8 cellular contexts compared by ENCODE assay signal in genomic region chr9:89278997-89279739, GRCh38. TPM values are rescaled to one million over a fixed set of nuclear protein-coding genes. Genes with fewer than 3 reads are reported as not detected.
DNase-seq lines count a peak whose midpoint lies in the region; ATAC-seq lines count a peak whose summit lies in the region.

No MANE protein-coding gene starts in this region.

- DNase-seq in COR-L47 (lab: John Stamatoyannopoulos, UW) = peak; percentile 43
- DNase-seq in NCI-H2227 (lab: John Stamatoyannopoulos, UW; ENCODE audit: unreplicated experiment) = peak; percentile 59
- DNase-seq in brain pericyte (ENCODE audit: low read depth, low spot score) = peak; percentile 3
- DNase-seq in left lobe of liver (ENCODE audit: low spot score) = no peak
- DNase-seq in NCI-H2107 treated with DMSO at 0.1 percent for 48 hours (lab: John Stamatoyannopoulos, UW; ENCODE audit: unreplicated experiment) = no peak

- ATAC-seq in GM19395 (IDR thresholded peaks at IDR 0.05; ENCODE audit: unreplicated experiment) = peak; percentile 66
- ATAC-seq in left lobe of liver = peak; percentile 79
- no peak for ATAC-seq in HG03378 (IDR thresholded peaks at IDR 0.05; ENCODE audit: unreplicated experiment)
- ATAC-seq in HG02588 (IDR thresholded peaks at IDR 0.05; ENCODE audit: unreplicated experiment) = no peak

RNA-seq across cellular contexts. Expression of gene CKS2, which starts 31.8 kb away (rescaled TPM):
- total RNA-seq in left lobe of liver = 4.4 TPM

RNA-seq across cellular contexts. Expression of gene SECISBP2, which starts 39.1 kb away (rescaled TPM):
- 19.1 TPM for total RNA-seq in left lobe of liver

Comparison
In these comparisons a context has a peak if more than half of its experiments do, and no peak if none do; other contexts are left out.
1. DNase-seq: peak in COR-L47 (single experiment), NCI-H2227 (single experiment) and brain pericyte (single experiment); none in left lobe of liver (single experiment) and NCI-H2107 treated with DMSO at 0.1 percent for 48 hours (single experiment).
2. ATAC-seq: peak in GM19395 (single experiment) and left lobe of liver (single experiment); none in HG03378 (single experiment) and HG02588 (single experiment).